Comparison of ENCODE assay signal across 1 cellular context in the genomic region with DNA sequence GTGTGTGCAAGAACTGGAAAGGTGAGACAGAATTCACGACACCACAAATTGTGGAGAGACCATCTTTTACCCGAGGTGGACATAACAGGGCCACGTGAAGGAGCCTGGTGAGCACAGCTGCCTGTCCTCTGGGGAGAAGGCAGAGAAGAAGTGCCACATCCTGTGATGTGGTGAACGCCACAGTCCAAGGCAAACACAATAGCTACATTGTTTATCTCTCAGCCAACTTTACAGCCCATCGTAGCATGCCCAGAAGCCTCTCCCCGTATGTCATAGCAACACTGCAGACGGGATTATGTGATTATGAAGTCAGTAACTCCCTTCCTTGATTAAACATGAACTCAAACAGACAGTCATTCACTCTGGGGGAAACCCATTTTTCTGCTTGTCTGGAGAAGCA.
TF ChIP-seq lines count a peak whose summit lies in the region.

No MANE protein-coding gene starts in this region.

TF ChIP-seq in IMR-90, 13 proteins besides CTCF, POLR2A, EP300 and RAD21 (continued from another document):
- TF ChIP-seq USF2 (IDR thresholded peaks at IDR 0.05; ENCODE audit: low read depth, low read length) (no peak), FOS (IDR thresholded peaks at IDR 0.05; ENCODE audit: low read depth, low read length) (no peak), CHD1 (IDR thresholded peaks at IDR 0.05; ENCODE audit: low read depth, low read length) (no peak), RCOR1 (IDR thresholded peaks at IDR 0.05; ENCODE audit: insufficient replicate concordance, low read length) (no peak)
- TF ChIP-seq, protein P1, sequence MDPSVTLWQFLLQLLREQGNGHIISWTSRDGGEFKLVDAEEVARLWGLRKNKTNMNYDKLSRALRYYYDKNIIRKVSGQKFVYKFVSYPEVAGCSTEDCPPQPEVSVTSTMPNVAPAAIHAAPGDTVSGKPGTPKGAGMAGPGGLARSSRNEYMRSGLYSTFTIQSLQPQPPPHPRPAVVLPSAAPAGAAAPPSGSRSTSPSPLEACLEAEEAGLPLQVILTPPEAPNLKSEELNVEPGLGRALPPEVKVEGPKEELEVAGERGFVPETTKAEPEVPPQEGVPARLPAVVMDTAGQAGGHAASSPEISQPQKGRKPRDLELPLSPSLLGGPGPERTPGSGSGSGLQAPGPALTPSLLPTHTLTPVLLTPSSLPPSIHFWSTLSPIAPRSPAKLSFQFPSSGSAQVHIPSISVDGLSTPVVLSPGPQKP (IDR thresholded peaks at IDR 0.05; ENCODE audit: borderline replicate concordance, low read depth, low read length) = no peak
